Comparison of ENCODE assay signal across 20 cellular contexts in genomic region chr10:103818765-103819374, GRCh38. TPM values are rescaled to one million over a fixed set of nuclear protein-coding genes. Genes with fewer than 3 reads are reported as not detected.
DNase-seq lines count a peak whose midpoint lies in the region; ATAC-seq and TF ChIP-seq lines count a peak whose summit lies in the region.
"Had no signal": no experiment of that assay in that cellular context is flagged by ENCODE, and none has a peak within 500 bp of the region (broad histone marks: within the 10 kb centered on the region; RNA-seq: fewer than 3 reads in every experiment).

No MANE protein-coding gene starts in this region.

- intact Hi-C loops in left colon (cut with DNase I, micrococcal nuclease): no loop called here

- H2BK12ac ChIP-seq in trophoblast cell (ENCODE audit: low read length): no peak overlapping the region

- H3K9ac ChIP-seq in BLaER1 treated with 17β-estradiol and CSF1 and Interleukin-3, amounts not matched to agents 10 nM and 100 nM: peak overlapping the region in 3 of 11 experiments; percentile 28 to 70 (median 29); a peak in 2 of 22 replicates
- H3K9ac ChIP-seq in trophoblast cell (ENCODE audit: low read length): no peak overlapping the region

- H2AK5ac ChIP-seq in trophoblast cell (ENCODE audit: low read length): peak overlapping the region; percentile 36

- no peaks in the 10 kb centered on the region for H3K79me1 ChIP-seq in trophoblast cell (ENCODE audit: low read length)

- no peak overlapping the region for H4K91ac ChIP-seq in trophoblast cell (ENCODE audit: low read depth, low read length)

- peak overlapping the region in 9 of 11 experiments; percentile 85 to 97 (median 93); a peak in 16 of 22 replicates for H3K4me2 ChIP-seq in BLaER1 treated with 17β-estradiol and CSF1 and Interleukin-3, amounts not matched to agents 10 nM and 100 nM
- H3K4me2 ChIP-seq in trophoblast cell (ENCODE audit: low read length): no peak overlapping the region

- H2BK120ac ChIP-seq in trophoblast cell (ENCODE audit: insufficient read depth, low read length, poor library complexity): no peak overlapping the region

- no peak overlapping the region for H3K23ac ChIP-seq in trophoblast cell (ENCODE audit: low read length)

- no peak overlapping the region for H3K14ac ChIP-seq in trophoblast cell (ENCODE audit: low read length)

- peaks cover 9 to 42% (median 22%) of the 10 kb centered on the region in 11 experiments; a peak in 13 of 22 replicates for H4K20me1 ChIP-seq in BLaER1 treated with 17β-estradiol and CSF1 and Interleukin-3, amounts not matched to agents 10 nM and 100 nM

- peaks cover 0 to 20% (median 13%) of the 10 kb centered on the region in 11 experiments; a peak in 9 of 22 replicates for H3K36me3 ChIP-seq in BLaER1 treated with 17β-estradiol and CSF1 and Interleukin-3, amounts not matched to agents 10 nM and 100 nM
- H3K36me3 ChIP-seq in RWPE2 (ENCODE audit: low read depth) (peaks cover 23% of the 10 kb centered on the region), trophoblast cell (ENCODE audit: control insufficient read depth in 1 of 2, insufficient read depth in 2 of 2, low read length in 2 of 2) (peaks cover 0 to 2% of the 10 kb centered on the region in 2 experiments)
- H3K36me3 ChIP-seq: thoracic aorta had no signal

- DNase-seq in RWPE2 (ENCODE audit: low spot score): no peak
- no peak for DNase-seq in left colon
- DNase-seq in trophoblast cell: no peak
- DNase-seq in stimulated activated CD4-positive, alpha-beta T cell treated with anti-CD3 and anti-CD28 coated beads, Interleukin-1b, Interleukin-23, amount 100 ng/mL, for 48 hours: no peak
- no peak for DNase-seq in NCI-H2029 (lab: John Stamatoyannopoulos, UW)
- DNase-seq in AG20443 (ENCODE audit: low spot score): no peak
- DNase-seq: activated B cell treated with CpG ODN at 0.5 μM for 24 hours; activated CD4-positive, alpha-beta T cell treated with anti-CD3 and anti-CD28 coated beads, Interleukin-2, amount 50 U/mL, for 4 hours; CD4-positive, alpha-beta T cell; central memory CD4-positive, alpha-beta T cell; Kasumi-1; NCI-H187 treated with DMSO at 0.1 percent for 48 hours; NCI-H774; Right ventricle myocardium superior; stimulated activated CD4-positive, alpha-beta T cell treated with anti-CD3 and anti-CD28 coated beads, Interleukin-4, amount 100 ng/mL, for 24 hours; stimulated activated naive CD4-positive, alpha-beta T cell; T-helper 9 cell had no signal

- no peak overlapping the region for H3K4me3 ChIP-seq in BLaER1 treated with 17β-estradiol and CSF1 and Interleukin-3, amounts not matched to agents 10 nM and 100 nM
- H3K4me3 ChIP-seq in RWPE2 (ENCODE audit: severe bottlenecking): no peak overlapping the region
- no peak overlapping the region for H3K4me3 ChIP-seq in trophoblast cell (ENCODE audit: low read depth, low read length)
- H3K4me3 ChIP-seq: thoracic aorta had no signal

- H3K4me1 ChIP-seq in BLaER1 treated with 17β-estradiol and CSF1 and Interleukin-3, amounts not matched to agents 10 nM and 100 nM: peaks cover 46 to 89% (median 73%) of the 10 kb centered on the region in 10 experiments
- H3K4me1 ChIP-seq in RWPE2 (ENCODE audit: insufficient read depth, poor library complexity, severe bottlenecking): no peaks in the 10 kb centered on the region
- no peaks in the 10 kb centered on the region for H3K4me1 ChIP-seq in trophoblast cell (ENCODE audit: control insufficient read depth in 1 of 2, insufficient read depth in 2 of 2, low read length in 2 of 2)

- peaks cover 2% of the 10 kb centered on the region for H3K79me2 ChIP-seq in trophoblast cell (ENCODE audit: control insufficient read depth, insufficient read depth, low read length, poor library complexity)

- H3K4ac ChIP-seq in trophoblast cell (ENCODE audit: low read depth, low read length): no peak overlapping the region

- H3K18ac ChIP-seq in trophoblast cell (ENCODE audit: low read length): no peak overlapping the region

- H2BK5ac ChIP-seq in trophoblast cell (ENCODE audit: low read depth, low read length, poor library complexity): no peak overlapping the region

- H4K8ac ChIP-seq in trophoblast cell (ENCODE audit: low read depth, low read length): no peak overlapping the region

- peak overlapping the region in 7 of 11 experiments; percentile 7 to 98 (median 95); a peak in 13 of 22 replicates for H3K27ac ChIP-seq in BLaER1 treated with 17β-estradiol and CSF1 and Interleukin-3, amounts not matched to agents 10 nM and 100 nM
- H3K27ac ChIP-seq in RWPE2 (ENCODE audit: poor library complexity, severe bottlenecking): peak overlapping the region; percentile 6
- no peak overlapping the region for H3K27ac ChIP-seq in trophoblast cell (ENCODE audit: low read depth, low read length)

- peak overlapping the region; percentile 45 for H2AFZ ChIP-seq in trophoblast cell (ENCODE audit: insufficient read depth, low read length, poor library complexity)

- H3K9me3 ChIP-seq in BLaER1 treated with 17β-estradiol and CSF1 and Interleukin-3, amounts not matched to agents 10 nM and 100 nM (replicated peaks in 1 of 11): no peaks in the 10 kb centered on the region
- no peaks in the 10 kb centered on the region for H3K9me3 ChIP-seq in RWPE2 (ENCODE audit: severe bottlenecking)
- H3K9me3 ChIP-seq in trophoblast cell (ENCODE audit: insufficient read depth, low read depth, low read length): no peaks in the 10 kb centered on the region
- H3K9me3 ChIP-seq: thoracic aorta had no signal

- WGBS in trophoblast cell (ENCODE audit: extremely low coverage, insufficient coverage, insufficient read length): no CpG with 5 or more reads among the region's 6 CpGs

- H4K12ac ChIP-seq in trophoblast cell (ENCODE audit: low read depth, low read length): no peak overlapping the region

- ATAC-seq in RWPE2 (ENCODE audit: low read depth): no peak
- peak; percentile 24 for ATAC-seq in left colon
- ATAC-seq in HG03095 (IDR thresholded peaks at IDR 0.05; ENCODE audit: unreplicated experiment): no peak

- no peak for TF ChIP-seq CTCF in RWPE2 (IDR thresholded peaks at IDR 0.05; ENCODE audit: poor library complexity, severe bottlenecking)

- no peaks in the 10 kb centered on the region for H3K27me3 ChIP-seq in BLaER1 treated with 17β-estradiol and CSF1 and Interleukin-3, amounts not matched to agents 10 nM and 100 nM
- no peaks in the 10 kb centered on the region for H3K27me3 ChIP-seq in RWPE2 (ENCODE audit: insufficient read depth, poor library complexity, severe bottlenecking)
- H3K27me3 ChIP-seq in trophoblast cell (ENCODE audit: insufficient read depth, low read length): no peaks in the 10 kb centered on the region

RNA-seq across cellular contexts. Expression of gene SH3PXD2A, which starts 36.5 kb away (rescaled TPM):
- total RNA-seq in left colon: 10 to 100 TPM; 48.5 to 49.4 TPM
- 8.3 and 8.6 TPM in 2 replicates for polyA plus RNA-seq in trophoblast cell (2013)
